8 cellular contexts compared by ENCODE assay signal in genomic region chr2:175181104-175181876, GRCh38. TPM values are rescaled to one million over a fixed set of nuclear protein-coding genes. Genes with fewer than 3 reads are reported as not detected.
DNase-seq lines count a peak whose midpoint lies in the region; ATAC-seq and TF ChIP-seq lines count a peak whose summit lies in the region.

ATP5MC3 (minus strand) TSS chr2:175181710; CDS start chr2:175181393, 317 bp downstream.

- H3K9me3 ChIP-seq in BE2C, result no peaks in the 10 kb centered on the region

- ATAC-seq in HG03439 (IDR thresholded peaks at IDR 0.05; ENCODE audit: unreplicated experiment), result peak; percentile 94

- peaks cover 32% of the 10 kb centered on the region for H3K36me3 ChIP-seq in BE2C

- peak within 1 kb of the TSS; percentile 88 for H3K27ac ChIP-seq in cingulate gyrus (ENCODE audit: low read depth, low read length)
- H3K27ac ChIP-seq in layer of hippocampus (ENCODE audit: low read depth, low read length), result peak within 1 kb of the TSS; percentile 63

- H3K4me3 ChIP-seq in BE2C (ENCODE audit: low read depth, low read length), result peak within 1 kb of the TSS; percentile 82

- peak; percentile 13; the same call in 1 of the 2 replicates for TF ChIP-seq CTCF in BE2C (IDR thresholded peaks at IDR 0.05; ENCODE audit: low read depth, low read length)

- peak; percentile 88 for DNase-seq in BE2C
- DNase-seq in NCI-H524 (lab: John Stamatoyannopoulos, UW), result peak; percentile 85 to 96
- DNase-seq in activated CD4-positive, alpha-beta T cell treated with anti-CD3 and anti-CD28 coated beads for 4 hours, result peak; percentile 91
- DNase-seq in stimulated activated CD4-positive, alpha-beta T cell treated with anti-CD3 and anti-CD28 coated beads, Interleukin-1b, Interleukin-23, amount 100 ng/mL, for 4 hours (ENCODE audit: low read depth in 2 of 2), result peak; percentile 86 to 87

- TF ChIP-seq POLR2A in GM19193 (IDR thresholded peaks at IDR 0.05; ENCODE audit: extremely low read depth, insufficient read depth, insufficient read length), result peak; percentile 95

- H3K27me3 ChIP-seq in BE2C, result no peaks in the 10 kb centered on the region
- no peaks in the 10 kb centered on the region for H3K27me3 ChIP-seq in layer of hippocampus (ENCODE audit: control insufficient read depth, insufficient read depth, low read length)

- no peaks in the 10 kb centered on the region; the same call in 1 of the 2 replicates for H3K4me1 ChIP-seq in BE2C

RNA-seq across cellular contexts. Expression of gene ATP5MC3, which starts in this region (rescaled TPM):
- polyA plus RNA-seq in BE2C (2012; ENCODE audit: insufficient read depth, insufficient read length, low read depth), result 180 TPM

Comparison
In these comparisons a context has a peak if more than half of its experiments do, and no peak if none do; other contexts are left out.
1. Peak in every context shown above with its lines: DNase-seq, ATAC-seq, H3K4me3 ChIP-seq and H3K27ac ChIP-seq.